ENCODE assay signal across 8 cellular contexts in genomic region chr9:37303242-37303641, GRCh38.
DNase-seq lines count a peak whose midpoint lies in the region; ATAC-seq, FAIRE-seq and TF ChIP-seq lines count a peak whose summit lies in the region.
"Not testable (repeated sequence)": the region's sequence is repeated elsewhere in the genome, so short reads cannot be mapped to it uniquely, and the experiment has no call there.

No MANE protein-coding gene starts in this region.

- H3K9me3 ChIP-seq in DOHH2 (ENCODE audit: control insufficient read depth, insufficient read depth, low read length); GM12878 (replicated peaks; ENCODE audit: control insufficient read depth, insufficient read depth, low read length): not testable (repeated sequence)

- in situ Hi-C loops in GM12878 (cut with MboI), result loop anchor here (5.0 kb wide), 1 partner anchor 276 kb away; no protein-coding TSS in a partner anchor

- RAD21 ChIA-PET in GM12878 (lab: Charles Lee; ENCODE audit: unreplicated experiment), result interaction anchor here (0.8 to 8.5 kb wide), 14 partner anchors 10 to 307 kb away, joined by 3 to 104 read pairs (median 7); no protein-coding TSS in a partner anchor

- H3K4me3 ChIP-seq in DOHH2 (ENCODE audit: low read length) (peak overlapping the region; percentile 65), GM12878 (peak overlapping the region; percentile 4; the same call in 1 of the 2 replicates)

- peaks cover 50% of the 10 kb centered on the region for H3F3A ChIP-seq in DOHH2 (ENCODE audit: control insufficient read depth, insufficient read depth)

- CTCF ChIA-PET in activated CD8-positive, alpha-beta T cell treated with anti-CD3 and anti-CD28 coated beads for 36 hours (lab: Charles Lee); activated naive CD4-positive, alpha-beta T cell treated with anti-CD3 and anti-CD28 coated beads, Interleukin-2, amount 10 ng/mL, durations not matched to agents 7 days and 5 days (lab: Charles Lee): not testable (repeated sequence)
- CTCF ChIA-PET in GM12878 (lab: Yijun Ruan, JAX), result interaction anchor here (0.6 to 6.7 kb wide), 10 partner anchors 10 to 932 kb away, joined by 4 to 32 read pairs (median 6); no protein-coding TSS in a partner anchor

- not testable (repeated sequence) for TF ChIP-seq RAD21 in GM12878 (IDR thresholded peaks at IDR 0.05; ENCODE audit: insufficient read depth, low read depth, low read length)

- DNase-seq in NAMALWA (ENCODE audit: low spot score), result peak; percentile 30
- not testable (repeated sequence) for DNase-seq in activated CD8-positive, alpha-beta T cell treated with anti-CD3 and anti-CD28 coated beads for 36 hours; activated naive CD4-positive, alpha-beta T cell treated with anti-CD3 and anti-CD28 coated beads, Interleukin-2, amount 10 ng/mL, durations not matched to agents 7 days and 5 days; GM12878 (ENCODE audit: low read depth, low spot score); naive thymus-derived CD8-positive, alpha-beta T cell

- not testable (repeated sequence) for H3K9me2 ChIP-seq in DOHH2 (replicated peaks; ENCODE audit: control insufficient read depth, low read length)

- not testable (repeated sequence) for BruUV-seq in GM12878 (replicated peaks; lab: Mats Ljungman, UMichigan)

- peaks cover 42% of the 10 kb centered on the region for H3K4me1 Mint-ChIP-seq in T-helper 1 cell treated with Interleukin-12 subunit alpha and Interleukin-12 subunit beta and Interleukin-4 antibody, amounts not matched to agents 30 μg/mL and 1 μg/mL, for 36 hours (ENCODE audit: low read depth)
- peaks cover 56% of the 10 kb centered on the region for H3K4me1 Mint-ChIP-seq in activated CD8-positive, alpha-beta T cell treated with anti-CD3 and anti-CD28 coated beads for 36 hours (ENCODE audit: low read depth)
- H3K4me1 Mint-ChIP-seq in activated naive CD4-positive, alpha-beta T cell treated with anti-CD3 and anti-CD28 coated beads, Interleukin-2, amount 10 ng/mL, durations not matched to agents 7 days and 5 days, result peaks cover 63% of the 10 kb centered on the region
- peaks cover 14 to 74% (median 55%) of the 10 kb centered on the region in 4 donors for H3K4me1 Mint-ChIP-seq in naive thymus-derived CD8-positive, alpha-beta T cell
- H3K4me1 Mint-ChIP-seq in stimulated activated naive CD8-positive, alpha-beta T cell treated with anti-CD3 and anti-CD28 coated beads, Interleukin-15, Interleukin-2, amounts not matched to agents 100 ng/mL and 50 ng/mL, for 24 hours (ENCODE audit: low read depth), result peaks cover 73% of the 10 kb centered on the region

- 92% methylated on average over 9 of the region's 12 CpGs for WGBS in GM12878 (ENCODE audit: insufficient coverage, insufficient replicate concordance, low lambda C conversion rate, missing lambda C conversion rate)

- not testable (repeated sequence) for H3K27me3 ChIP-seq in DOHH2 (ENCODE audit: control insufficient read depth, low read length); GM12878 (replicated peaks in 1 of 2; ENCODE audit: control insufficient read depth in 2 of 2, insufficient read depth in 2 of 2, low read length in 1 of 2)

- TF ChIP-seq CTCF in DOHH2 (IDR thresholded peaks at IDR 0.05; ENCODE audit: low read depth, low read length, poor library complexity, severe bottlenecking); activated CD8-positive, alpha-beta T cell treated with anti-CD3 and anti-CD28 coated beads for 36 hours (IDR thresholded peaks at IDR 0.05); GM12878 (IDR thresholded peaks at IDR 0.05 in 2 of 3, conservative IDR thresholded peaks at IDR 0.05 in 1 of 3; ENCODE audit: control insufficient read depth in 2 of 3, extremely low read depth in 1 of 3, insufficient read depth in 1 of 3, low read depth in 3 of 3, low read length in 3 of 3): not testable (repeated sequence)

- POLR2A ChIA-PET in activated CD8-positive, alpha-beta T cell treated with anti-CD3 and anti-CD28 coated beads for 36 hours (lab: Charles Lee), result interaction anchor here (1.0 to 1.4 kb wide), 2 partner anchors 28 to 182 kb away, joined by 3 read pairs; no protein-coding TSS in a partner anchor
- POLR2A ChIA-PET in GM12878 (lab: Charles Lee), result interaction anchor here (0.6 to 2.4 kb wide), 10 partner anchors 11 to 278 kb away, joined by 3 to 10 read pairs (median 4); no protein-coding TSS in a partner anchor
- POLR2A ChIA-PET in naive thymus-derived CD8-positive, alpha-beta T cell (lab: Charles Lee), result interaction anchor here (0.5 to 1.6 kb wide), 2 partner anchors 183 to 234 kb away, joined by 4 read pairs; partner anchors contain the start of gene ZCCHC7

- intact Hi-C loops in activated CD8-positive, alpha-beta T cell treated with anti-CD3 and anti-CD28 coated beads for 36 hours (cut with micrococcal nuclease), result loop anchor here (10.0 kb wide), 1 partner anchor 108 kb away; no protein-coding TSS in a partner anchor
- intact Hi-C loops in GM12878 (cut with micrococcal nuclease; ENCODE audit: unreplicated experiment), result loop anchor here (5.0 kb wide), 3 partner anchors 221 to 306 kb away; partner anchors contain the start of gene PAX5

- not testable (repeated sequence) for H3K9me3 Mint-ChIP-seq in T-helper 1 cell treated with Interleukin-12 subunit alpha and Interleukin-12 subunit beta and Interleukin-4 antibody, amounts not matched to agents 30 μg/mL and 1 μg/mL, for 36 hours; activated CD8-positive, alpha-beta T cell treated with anti-CD3 and anti-CD28 coated beads for 36 hours; activated naive CD4-positive, alpha-beta T cell treated with anti-CD3 and anti-CD28 coated beads, Interleukin-2, amount 10 ng/mL, durations not matched to agents 7 days and 5 days; naive thymus-derived CD8-positive, alpha-beta T cell; stimulated activated naive CD8-positive, alpha-beta T cell treated with anti-CD3 and anti-CD28 coated beads, Interleukin-15, Interleukin-2, amounts not matched to agents 100 ng/mL and 50 ng/mL, for 24 hours

- peaks cover 93% of the 10 kb centered on the region for H3K4me1 ChIP-seq in DOHH2 (ENCODE audit: control insufficient read depth, low read length)
- peaks cover 48% of the 10 kb centered on the region for H3K4me1 ChIP-seq in GM12878 (ENCODE audit: control insufficient read depth, insufficient read depth, low read length)

- SMC1A ChIA-PET in GM12878 (lab: Charles Lee; ENCODE audit: uncharacterized antibody, unreplicated experiment), result interaction anchor here (0.8 to 5.3 kb wide), 15 partner anchors 10 to 299 kb away, joined by 3 to 65 read pairs (median 9); no protein-coding TSS in a partner anchor

- TF ChIP-seq POLR2A in GM12878 (IDR thresholded peaks at IDR 0.05; ENCODE audit: low read depth, low read length), result not testable (repeated sequence)

- H3K4me2 ChIP-seq in DOHH2 (ENCODE audit: low read length) (peak overlapping the region; percentile 83), GM12878 (ENCODE audit: control insufficient read depth, insufficient read depth) (peak overlapping the region; percentile 93; the same call in 1 of the 2 replicates)

- not testable (repeated sequence) for ATAC-seq in activated CD8-positive, alpha-beta T cell treated with anti-CD3 and anti-CD28 coated beads for 36 hours
- ATAC-seq in GM12878, result 0 out of 3 replicates have a peak, but pooled peaks have one; percentile 4
- ATAC-seq in naive thymus-derived CD8-positive, alpha-beta T cell, result peak in 1 of 2 donors; percentile 46

- FAIRE-seq in GM12878 (lab: Jason Lieb, UNC), result not testable (repeated sequence)

- H3K27ac ChIP-seq in DOHH2 (ENCODE audit: low read depth, low read length), result peak overlapping the region; percentile 99
- peak overlapping the region; percentile 95 for H3K27ac ChIP-seq in GM12878 (ENCODE audit: control insufficient read depth, insufficient read depth)

- peaks cover 18% of the 10 kb centered on the region for H3K36me3 Mint-ChIP-seq in T-helper 1 cell treated with Interleukin-12 subunit alpha and Interleukin-12 subunit beta and Interleukin-4 antibody, amounts not matched to agents 30 μg/mL and 1 μg/mL, for 36 hours (ENCODE audit: low read depth)
- peaks cover 32% of the 10 kb centered on the region for H3K36me3 Mint-ChIP-seq in activated CD8-positive, alpha-beta T cell treated with anti-CD3 and anti-CD28 coated beads for 36 hours (ENCODE audit: low read depth)
- H3K36me3 Mint-ChIP-seq in activated naive CD4-positive, alpha-beta T cell treated with anti-CD3 and anti-CD28 coated beads, Interleukin-2, amount 10 ng/mL, durations not matched to agents 7 days and 5 days, result peaks cover 38% of the 10 kb centered on the region
- peaks cover 9 to 37% (median 24%) of the 10 kb centered on the region in 3 donors for H3K36me3 Mint-ChIP-seq in naive thymus-derived CD8-positive, alpha-beta T cell
- H3K36me3 Mint-ChIP-seq in stimulated activated naive CD8-positive, alpha-beta T cell treated with anti-CD3 and anti-CD28 coated beads, Interleukin-15, Interleukin-2, amounts not matched to agents 100 ng/mL and 50 ng/mL, for 24 hours (ENCODE audit: low read depth), result peaks cover 39% of the 10 kb centered on the region

- not testable (repeated sequence) for H3K27me3 Mint-ChIP-seq in T-helper 1 cell treated with Interleukin-12 subunit alpha and Interleukin-12 subunit beta and Interleukin-4 antibody, amounts not matched to agents 30 μg/mL and 1 μg/mL, for 36 hours (ENCODE audit: low read depth); activated CD8-positive, alpha-beta T cell treated with anti-CD3 and anti-CD28 coated beads for 36 hours; activated naive CD4-positive, alpha-beta T cell treated with anti-CD3 and anti-CD28 coated beads, Interleukin-2, amount 10 ng/mL, durations not matched to agents 7 days and 5 days; naive thymus-derived CD8-positive, alpha-beta T cell; stimulated activated naive CD8-positive, alpha-beta T cell treated with anti-CD3 and anti-CD28 coated beads, Interleukin-15, Interleukin-2, amounts not matched to agents 100 ng/mL and 50 ng/mL, for 24 hours

- not testable (repeated sequence) for H3K4me3 Mint-ChIP-seq in T-helper 1 cell treated with Interleukin-12 subunit alpha and Interleukin-12 subunit beta and Interleukin-4 antibody, amounts not matched to agents 30 μg/mL and 1 μg/mL, for 36 hours; activated CD8-positive, alpha-beta T cell treated with anti-CD3 and anti-CD28 coated beads for 36 hours; activated naive CD4-positive, alpha-beta T cell treated with anti-CD3 and anti-CD28 coated beads, Interleukin-2, amount 10 ng/mL, durations not matched to agents 7 days and 5 days; stimulated activated naive CD8-positive, alpha-beta T cell treated with anti-CD3 and anti-CD28 coated beads, Interleukin-15, Interleukin-2, amounts not matched to agents 100 ng/mL and 50 ng/mL, for 24 hours
- peak overlapping the region in 6 of 10 donors; percentile 14 to 79 (median 32) for H3K4me3 Mint-ChIP-seq in naive thymus-derived CD8-positive, alpha-beta T cell

- not testable (repeated sequence) for H4K20me1 ChIP-seq in DOHH2 (ENCODE audit: control insufficient read depth, insufficient read depth, low read depth, low read length); GM12878 (ENCODE audit: control insufficient read depth, insufficient read depth)

- H3K79me2 ChIP-seq in DOHH2 (ENCODE audit: control insufficient read depth, low read length) (peaks cover 65% of the 10 kb centered on the region), GM12878 (ENCODE audit: control insufficient read depth, insufficient read depth, low read length) (peaks cover 47% of the 10 kb centered on the region)

- peak overlapping the region; percentile 47 for H3K9ac ChIP-seq in GM12878 (ENCODE audit: control insufficient read depth, insufficient read depth, low read length)

- H2AFZ ChIP-seq in GM12878 (ENCODE audit: control insufficient read depth, low read depth, low read length), result not testable (repeated sequence)

- H3K27ac Mint-ChIP-seq in T-helper 1 cell treated with Interleukin-12 subunit alpha and Interleukin-12 subunit beta and Interleukin-4 antibody, amounts not matched to agents 30 μg/mL and 1 μg/mL, for 36 hours, result peak overlapping the region; percentile 11
- peak overlapping the region; percentile 95 for H3K27ac Mint-ChIP-seq in activated CD8-positive, alpha-beta T cell treated with anti-CD3 and anti-CD28 coated beads for 36 hours
- H3K27ac Mint-ChIP-seq in activated naive CD4-positive, alpha-beta T cell treated with anti-CD3 and anti-CD28 coated beads, Interleukin-2, amount 10 ng/mL, durations not matched to agents 7 days and 5 days, result peak overlapping the region; percentile 5
- peak overlapping the region in 5 of 10 donors; percentile 11 to 83 (median 69) for H3K27ac Mint-ChIP-seq in naive thymus-derived CD8-positive, alpha-beta T cell
- H3K27ac Mint-ChIP-seq in stimulated activated naive CD8-positive, alpha-beta T cell treated with anti-CD3 and anti-CD28 coated beads, Interleukin-15, Interleukin-2, amounts not matched to agents 100 ng/mL and 50 ng/mL, for 24 hours, result peak overlapping the region; percentile 67

- TF ChIP-seq EP300 in GM12878 (IDR thresholded peaks at IDR 0.05; ENCODE audit: borderline replicate concordance in 1 of 2, control insufficient read depth in 1 of 2, low read depth in 2 of 2, low read length in 2 of 2), result not testable (repeated sequence)

- peaks cover 77% of the 10 kb centered on the region for H3K36me3 ChIP-seq in DOHH2 (ENCODE audit: control insufficient read depth, low read length)
- peaks cover 3 to 22% of the 10 kb centered on the region in 2 experiments for H3K36me3 ChIP-seq in GM12878 (ENCODE audit: control insufficient read depth in 2 of 2, insufficient read depth in 2 of 2, low read length in 1 of 2)
